26 cellular contexts compared by ENCODE assay signal in genomic region chr11:75920886-75921285, GRCh38.
"Had no signal": no experiment of that assay in that cellular context is flagged by ENCODE, and none has a peak within 500 bp of the region (broad histone marks: within the 10 kb centered on the region; RNA-seq: fewer than 3 reads in every experiment).

No MANE protein-coding gene starts in this region.

- H3K27ac ChIP-seq: esophagus squamous epithelium, heart right ventricle, left lung, neural progenitor cell, parathyroid adenoma, thoracic aorta, tibial nerve, upper lobe of left lung had no signal

- H3K4me1 ChIP-seq: left lung had no signal

- H3K27me3 ChIP-seq: esophagus squamous epithelium, heart right ventricle, left lung, neural progenitor cell, sigmoid colon, tibial nerve, upper lobe of left lung had no signal

- H3K36me3 ChIP-seq: esophagus squamous epithelium, heart right ventricle, left lung, neural progenitor cell, sigmoid colon, thoracic aorta, upper lobe of left lung had no signal

- H3K27me3 Mint-ChIP-seq: naive B cell, progenitor cell of endocrine pancreas had no signal

- H3K4me3 Mint-ChIP-seq: mesothelial cell of epicardium; nephron; neural progenitor cell; stimulated activated effector memory CD8-positive, alpha-beta T cell treated with anti-CD3 and anti-CD28 coated beads, Interleukin-12 subunit alpha, Interleukin-12 subunit beta, amount 100 ng/mL, for 72 hours had no signal

- H3K4me3 ChIP-seq: esophagus squamous epithelium, heart right ventricle, left lung, mucosa of descending colon, neural progenitor cell, sigmoid colon, thoracic aorta, tibial nerve, upper lobe of left lung had no signal

- ATAC-seq: heart right ventricle; left cardiac atrium; left lung; mucosa of descending colon; right cardiac atrium; stimulated activated effector memory CD8-positive, alpha-beta T cell treated with anti-CD3 and anti-CD28 coated beads, Interleukin-12 subunit alpha, Interleukin-12 subunit beta, amount 100 ng/mL, for 72 hours; stimulated activated naive CD8-positive, alpha-beta T cell treated with anti-CD3 and anti-CD28 coated beads, Interleukin-15, Interleukin-2, amounts not matched to agents 100 U/mL and 50 U/mL, for 24 hours had no signal

- H3K4me2 ChIP-seq: neural progenitor cell had no signal

- H3K9me3 ChIP-seq: esophagus squamous epithelium, heart right ventricle, left lung, mucosa of descending colon, sigmoid colon, thoracic aorta, tibial nerve, upper lobe of left lung had no signal

- H3K9ac ChIP-seq: neural progenitor cell, parathyroid adenoma had no signal

- DNase-seq: effector memory CD4-positive, alpha-beta T cell; erythroblast; esophagus squamous epithelium; foreskin melanocyte; glutamatergic neuron; heart right ventricle; hippocampal formation; left cardiac atrium; left lung; mesenchymal stem cell; mucosa of descending colon; naive B cell; right cardiac atrium; sigmoid colon; stimulated activated CD4-positive, alpha-beta T cell treated with anti-CD3 and anti-CD28 coated beads, Interleukin-2, amount 100 ng/mL, for 24 hours; stimulated activated CD4-positive, alpha-beta T cell treated with anti-CD3 and anti-CD28 coated beads, Interleukin-4, amount 100 ng/mL, for 24 hours; stimulated activated naive CD8-positive, alpha-beta T cell treated with anti-CD3 and anti-CD28 coated beads, Interleukin-15, Interleukin-2, amounts not matched to agents 100 U/mL and 50 U/mL, for 24 hours; upper lobe of left lung had no signal

- H3K4me1 Mint-ChIP-seq: neural progenitor cell; stimulated activated effector memory CD8-positive, alpha-beta T cell treated with anti-CD3 and anti-CD28 coated beads, Interleukin-12 subunit alpha, Interleukin-12 subunit beta, amount 100 ng/mL, for 72 hours had no signal

- H3K79me2 ChIP-seq: parathyroid adenoma had no signal

- H3K9me3 Mint-ChIP-seq: nephron; neural progenitor cell; stimulated activated effector memory CD8-positive, alpha-beta T cell treated with anti-CD3 and anti-CD28 coated beads, Interleukin-12 subunit alpha, Interleukin-12 subunit beta, amount 100 ng/mL, for 72 hours had no signal

- H2AFZ ChIP-seq: neural progenitor cell, parathyroid adenoma had no signal

- H3K27ac Mint-ChIP-seq: mesothelial cell of epicardium; nephron; neural progenitor cell; progenitor cell of endocrine pancreas; stimulated activated effector memory CD8-positive, alpha-beta T cell treated with anti-CD3 and anti-CD28 coated beads, Interleukin-12 subunit alpha, Interleukin-12 subunit beta, amount 100 ng/mL, for 72 hours had no signal
